Comparison of ENCODE assay signal across 24 cellular contexts in the genomic region with DNA sequence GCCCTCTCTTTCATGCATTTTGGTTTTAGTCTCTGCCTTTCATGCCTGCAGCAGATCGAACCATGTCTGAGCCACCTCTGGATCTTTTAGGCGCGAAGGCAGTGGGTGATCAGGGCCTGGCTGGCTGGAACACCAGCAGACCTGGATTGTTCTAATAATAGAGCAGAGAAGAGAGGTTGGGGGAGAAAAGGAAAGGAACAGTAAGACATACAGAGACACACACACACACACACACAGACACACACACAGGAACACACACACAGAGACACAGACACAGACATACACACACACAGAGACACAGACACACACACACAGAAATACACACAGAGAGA. TPM values are rescaled to one million over a fixed set of nuclear protein-coding genes. Genes with fewer than 3 reads are reported as not detected.
"Had no signal": no experiment of that assay in that cellular context is flagged by ENCODE, and none has a peak within 500 bp of the region (broad histone marks: within the 10 kb centered on the region; RNA-seq: fewer than 3 reads in every experiment).

No MANE protein-coding gene starts in this region.

- H2AFZ ChIP-seq: hepatocyte, parathyroid adenoma had no signal

- H3K27me3 ChIP-seq: hepatocyte, neutrophil, right lobe of liver, testis, thyroid gland, transverse colon, upper lobe of left lung, vagina had no signal

- H3K27ac ChIP-seq: hepatocyte, lower lobe of right lung, neutrophil, parathyroid adenoma, psoas muscle, right lobe of liver, stomach, testis, thyroid gland, transverse colon, upper lobe of left lung, vagina had no signal

- DNase-seq: lower lobe of right lung; mammary epithelial cell; mesenchymal stem cell; naive thymus-derived CD8-positive, alpha-beta T cell; occipital lobe; psoas muscle; stimulated activated CD4-positive, alpha-beta T cell treated with anti-CD3 and anti-CD28 coated beads, Interleukin-1b, Interleukin-23, amount 100 ng/mL, for 48 hours; stimulated activated CD4-positive, alpha-beta T cell treated with anti-CD3 and anti-CD28 coated beads, Interleukin-2, amount 100 ng/mL, for 48 hours; stimulated activated naive B cell treated with anti-CD40 and anti-IgM and Interleukin-4, amounts not matched to agents 10 μg/mL and 1 μg/mL and 100 μg/mL, for 72 hours; stimulated activated naive CD8-positive, alpha-beta T cell treated with anti-CD3 and anti-CD28 coated beads, Interleukin-15, Interleukin-2, amounts not matched to agents 100 U/mL and 50 U/mL, for 24 hours; stomach; testis; thyroid gland; transverse colon; upper lobe of left lung had no signal

- H3K4me2 ChIP-seq: hepatocyte, smooth muscle cell had no signal

- H3K9me3 ChIP-seq: neutrophil, testis, thyroid gland, transverse colon, vagina had no signal

- H3K4me3 ChIP-seq: hepatocyte, lower lobe of right lung, psoas muscle, right lobe of liver, smooth muscle cell, stomach, testis, thyroid gland, transverse colon, upper lobe of left lung, vagina had no signal

- ATAC-seq: left lobe of liver; lower lobe of right lung; naive thymus-derived CD8-positive, alpha-beta T cell; psoas muscle; right lobe of liver; stimulated activated naive B cell treated with anti-CD40 and anti-IgM and Interleukin-4, amounts not matched to agents 10 μg/mL and 1 μg/mL and 100 μg/mL, for 72 hours; stimulated activated naive CD8-positive, alpha-beta T cell treated with anti-CD3 and anti-CD28 coated beads, Interleukin-15, Interleukin-2, amounts not matched to agents 100 U/mL and 50 U/mL, for 24 hours had no signal

- H3K36me3 ChIP-seq: lower lobe of right lung, neutrophil, right lobe of liver, stomach, thyroid gland, transverse colon, upper lobe of left lung, vagina had no signal

- H3K4me1 ChIP-seq: lower lobe of right lung, parathyroid adenoma, psoas muscle, right lobe of liver, stomach, thyroid gland, transverse colon, upper lobe of left lung, vagina had no signal

- H3K9ac ChIP-seq: parathyroid adenoma had no signal

RNA-seq across cellular contexts. Expression of a gene that starts 38.2 kb away (rescaled TPM):
- total RNA-seq: naive thymus-derived CD8-positive, alpha-beta T cell; neural crest cell; skeletal muscle tissue had no signal
- polyA plus RNA-seq: naive thymus-derived CD8-positive, alpha-beta T cell had no signal
